10 cellular contexts compared by ENCODE assay signal in the genomic region with DNA sequence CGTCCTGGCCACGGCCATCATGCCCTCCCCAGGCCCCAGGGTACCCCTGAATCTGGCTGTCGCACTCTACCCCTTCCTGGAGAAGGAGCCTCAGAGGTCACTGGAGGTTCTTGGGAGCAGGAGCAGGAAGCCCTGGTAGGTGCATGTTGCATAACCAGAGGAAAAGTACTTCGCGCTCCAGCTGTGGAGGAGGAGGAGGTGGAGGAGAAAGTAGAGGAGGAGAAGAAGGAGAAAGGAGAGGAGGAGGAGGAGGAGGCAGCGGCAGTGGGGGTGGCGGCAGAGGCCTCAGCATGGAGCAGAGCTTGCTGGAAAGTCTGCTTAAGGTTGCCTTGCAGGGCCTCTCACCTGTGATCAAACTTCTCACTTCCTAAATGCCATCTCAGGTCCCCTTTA.
DNase-seq lines count a peak whose midpoint lies in the region; FAIRE-seq and TF ChIP-seq lines count a peak whose summit lies in the region.
"Had no signal": no experiment of that assay in that cellular context is flagged by ENCODE, and none has a peak within 500 bp of the region (broad histone marks: within the 10 kb centered on the region; RNA-seq: fewer than 3 reads in every experiment).

No MANE protein-coding gene starts in this region.

- TF ChIP-seq POLR2A in GM12892 (IDR thresholded peaks at IDR 0.05; ENCODE audit: low read depth, low read length) = no peak

- TF ChIP-seq RAD21 in neural cell (conservative IDR thresholded peaks at IDR 0.05) = no peak

- peaks cover 46% of the 10 kb centered on the region for H3K4me1 ChIP-seq in A673 (ENCODE audit: insufficient read depth, low read length, poor library complexity, severe bottlenecking)
- H3K4me1 ChIP-seq in effector memory CD4-positive, alpha-beta T cell (ENCODE audit: control insufficient read depth, insufficient read depth, low read length, poor library complexity, severe bottlenecking) = peaks cover 45% of the 10 kb centered on the region

- no peak overlapping the region for H2AFZ ChIP-seq in neural cell (ENCODE audit: low read depth, low read length)

- no peak for FAIRE-seq in GM12892 (lab: Jason Lieb, UNC)

- no peaks in the 10 kb centered on the region for H3K9me2 ChIP-seq in neural cell (ENCODE audit: insufficient read depth, low read length)

- H3K4me2 ChIP-seq in neural cell (ENCODE audit: low read length) = no peak overlapping the region

- CTCF ChIA-PET in A673 (lab: Charles Lee) = interaction anchor here (0.6 to 2.2 kb wide), 7 partner anchors 9 to 530 kb away, joined by 3 to 17 read pairs (median 4); a partner anchor contains a TSS

- POLR2A ChIA-PET in A673 (lab: Charles Lee; ENCODE audit: low non-redundant PET) = interaction anchor here (0.6 kb wide), 1 partner anchor 45 kb away, joined by 3 read pairs; no protein-coding TSS in a partner anchor

- H3K9me3 ChIP-seq in A673 (ENCODE audit: low read depth, low read length, poor library complexity, severe bottlenecking) (no peaks in the 10 kb centered on the region), neural cell (ENCODE audit: low read length) (no peaks in the 10 kb centered on the region)
- no peaks in the 10 kb centered on the region for H3K9me3 ChIP-seq in effector memory CD4-positive, alpha-beta T cell (ENCODE audit: control insufficient read depth, low read length)
- H3K9me3 ChIP-seq: BE2C had no signal

- H3K27ac ChIP-seq in A673 (ENCODE audit: low read depth, low read length, poor library complexity, severe bottlenecking) (peak overlapping the region; percentile 85), neural cell (ENCODE audit: low read length) (peak overlapping the region; percentile 96)
- H3K27ac ChIP-seq in effector memory CD4-positive, alpha-beta T cell (ENCODE audit: insufficient read depth, low read length, poor library complexity, severe bottlenecking) = peak overlapping the region; percentile 73

- no peaks in the 10 kb centered on the region for H3K79me2 ChIP-seq in neural cell (replicated peaks; ENCODE audit: insufficient read depth, low read length)

- DNase-seq in A673 (ENCODE audit: low spot score) = no peak
- peak; percentile 74 for DNase-seq in NCI-H226
- no peak for DNase-seq in effector memory CD4-positive, alpha-beta T cell
- DNase-seq in OCI-M2 (lab: John Stamatoyannopoulos, UW; ENCODE audit: unreplicated experiment) = no peak
- DNase-seq in T1000 (lab: John Stamatoyannopoulos, UW) = no peak
- DNase-seq in GM12892 (ENCODE audit: insufficient read length) = no peak
- DNase-seq in NCI-H1436 (lab: John Stamatoyannopoulos, UW) = no peak
- DNase-seq: NCI-H1092 had no signal

- peaks cover 11% of the 10 kb centered on the region for H3F3A ChIP-seq in neural cell (ENCODE audit: insufficient read depth, low read length, poor library complexity, severe bottlenecking)

- TF ChIP-seq EP300 in neural cell (conservative IDR thresholded peaks at IDR 0.05; ENCODE audit: poor library complexity, severe bottlenecking) = no peak

- H4K20me1 ChIP-seq in neural cell (ENCODE audit: insufficient read depth) = no peaks in the 10 kb centered on the region

- H3K9ac ChIP-seq in neural cell (ENCODE audit: low read length) = peak overlapping the region; percentile 78

- H3K4me3 ChIP-seq in A673 (ENCODE audit: low read depth, low read length, poor library complexity, severe bottlenecking) = no peak overlapping the region
- no peak overlapping the region for H3K4me3 ChIP-seq in effector memory CD4-positive, alpha-beta T cell (ENCODE audit: insufficient read depth, low read depth, low read length, poor library complexity, severe bottlenecking)
- peak overlapping the region; percentile 56 for H3K4me3 ChIP-seq in neural cell (ENCODE audit: low read length)

- H3K27me3 ChIP-seq in A673 (replicated peaks; ENCODE audit: insufficient read depth, low read depth, low read length, poor library complexity) (no peaks in the 10 kb centered on the region), neural cell (ENCODE audit: insufficient read depth, low read depth, low read length) (no peaks in the 10 kb centered on the region)
- H3K27me3 ChIP-seq in effector memory CD4-positive, alpha-beta T cell (replicated peaks; ENCODE audit: control insufficient read depth, insufficient read depth, low read length, poor library complexity, severe bottlenecking) = no peaks in the 10 kb centered on the region
- H3K27me3 ChIP-seq: BE2C had no signal

- peaks cover 7% of the 10 kb centered on the region for H3K36me3 ChIP-seq in A673 (ENCODE audit: insufficient read depth, low read length, poor library complexity, severe bottlenecking)
- H3K36me3 ChIP-seq in effector memory CD4-positive, alpha-beta T cell (ENCODE audit: control insufficient read depth, insufficient read depth, low read length) = no peaks in the 10 kb centered on the region
- H3K36me3 ChIP-seq in neural cell (ENCODE audit: insufficient read depth, low read length) = no peaks in the 10 kb centered on the region
- H3K36me3 ChIP-seq: BE2C had no signal

- no peak for TF ChIP-seq CTCF in A673 (conservative IDR thresholded peaks at IDR 0.05; ENCODE audit: low read depth, low read length)
- TF ChIP-seq CTCF in neural cell (IDR thresholded peaks at IDR 0.05; ENCODE audit: poor library complexity, severe bottlenecking) = no peak

- intact Hi-C loops in A673 (cut with micrococcal nuclease; ENCODE audit: unreplicated experiment) = loop anchor here (5.0 kb wide), 1 partner anchor 59 kb away; a partner anchor contains a TSS

- BruUV-seq in A673 (replicated peaks; lab: Mats Ljungman, UMichigan) = no TSS peak

TF ChIP-seq in neural cell, 6 proteins besides CTCF, POLR2A, EP300 and RAD21:
- TF ChIP-seq EZH2 (IDR thresholded peaks at IDR 0.05; ENCODE audit: borderline replicate concordance, insufficient read depth, low read length, poor library complexity, severe bottlenecking) (no peak), MXI1 (conservative IDR thresholded peaks at IDR 0.05; ENCODE audit: poor library complexity, severe bottlenecking) (no peak), SMC3 (conservative IDR thresholded peaks at IDR 0.05; ENCODE audit: poor library complexity) (no peak), TAF1 (IDR thresholded peaks at IDR 0.05; ENCODE audit: low read depth) (no peak), POLR2AphosphoS5 (IDR thresholded peaks at IDR 0.05) (no peak)
- TF ChIP-seq, protein P1, sequence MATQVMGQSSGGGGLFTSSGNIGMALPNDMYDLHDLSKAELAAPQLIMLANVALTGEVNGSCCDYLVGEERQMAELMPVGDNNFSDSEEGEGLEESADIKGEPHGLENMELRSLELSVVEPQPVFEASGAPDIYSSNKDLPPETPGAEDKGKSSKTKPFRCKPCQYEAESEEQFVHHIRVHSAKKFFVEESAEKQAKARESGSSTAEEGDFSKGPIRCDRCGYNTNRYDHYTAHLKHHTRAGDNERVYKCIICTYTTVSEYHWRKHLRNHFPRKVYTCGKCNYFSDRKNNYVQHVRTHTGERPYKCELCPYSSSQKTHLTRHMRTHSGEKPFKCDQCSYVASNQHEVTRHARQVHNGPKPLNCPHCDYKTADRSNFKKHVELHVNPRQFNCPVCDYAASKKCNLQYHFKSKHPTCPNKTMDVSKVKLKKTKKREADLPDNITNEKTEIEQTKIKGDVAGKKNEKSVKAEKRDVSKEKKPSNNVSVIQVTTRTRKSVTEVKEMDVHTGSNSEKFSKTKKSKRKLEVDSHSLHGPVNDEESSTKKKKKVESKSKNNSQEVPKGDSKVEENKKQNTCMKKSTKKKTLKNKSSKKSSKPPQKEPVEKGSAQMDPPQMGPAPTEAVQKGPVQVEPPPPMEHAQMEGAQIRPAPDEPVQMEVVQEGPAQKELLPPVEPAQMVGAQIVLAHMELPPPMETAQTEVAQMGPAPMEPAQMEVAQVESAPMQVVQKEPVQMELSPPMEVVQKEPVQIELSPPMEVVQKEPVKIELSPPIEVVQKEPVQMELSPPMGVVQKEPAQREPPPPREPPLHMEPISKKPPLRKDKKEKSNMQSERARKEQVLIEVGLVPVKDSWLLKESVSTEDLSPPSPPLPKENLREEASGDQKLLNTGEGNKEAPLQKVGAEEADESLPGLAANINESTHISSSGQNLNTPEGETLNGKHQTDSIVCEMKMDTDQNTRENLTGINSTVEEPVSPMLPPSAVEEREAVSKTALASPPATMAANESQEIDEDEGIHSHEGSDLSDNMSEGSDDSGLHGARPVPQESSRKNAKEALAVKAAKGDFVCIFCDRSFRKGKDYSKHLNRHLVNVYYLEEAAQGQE (IDR thresholded peaks at IDR 0.05; ENCODE audit: borderline replicate concordance) = no peak
TF ChIP-seq in neural cell: peak in this region for 0.
